ENCODE assay signal across 9 cellular contexts in genomic region chr3:103440539-103441113, GRCh38.
DNase-seq lines count a peak whose midpoint lies in the region; ATAC-seq and TF ChIP-seq lines count a peak whose summit lies in the region.
"Had no signal": no experiment of that assay in that cellular context is flagged by ENCODE, and none has a peak within 500 bp of the region (broad histone marks: within the 10 kb centered on the region; RNA-seq: fewer than 3 reads in every experiment).

No MANE protein-coding gene starts in this region.

- POLR2A ChIA-PET in WTC11 (lab: Charles Lee), result no interaction called here

- DNase-seq in A172 (ENCODE audit: low spot score) (peak; percentile 2), WTC11 (ENCODE audit: low spot score) (no peak), hepatic stellate cell (ENCODE audit: low spot score) (no peak)
- no peak for DNase-seq in stimulated activated CD4-positive, alpha-beta T cell treated with anti-CD3 and anti-CD28 coated beads, Interleukin-2, amount 100 ng/mL, for 48 hours
- no peak for DNase-seq in activated T-cell treated with anti-CD3 and anti-CD28 coated beads, Interleukin-2, amount 50 U/mL, for 48 hours
- DNase-seq: central memory CD4-positive, alpha-beta T cell had no signal

- peaks cover 23% of the 10 kb centered on the region for H3K36me3 Mint-ChIP-seq in WTC11

- peaks cover 27% of the 10 kb centered on the region for H3K9me3 Mint-ChIP-seq in WTC11

- H3K4me3 Mint-ChIP-seq in WTC11, result no peak overlapping the region

- CTCF ChIA-PET in WTC11 (lab: Charles Lee), result interaction anchor here (0.5 to 1.6 kb wide), 5 partner anchors 24 to 575 kb away, joined by 3 to 4 read pairs (median 3); no protein-coding TSS in a partner anchor

- no peak overlapping the region for H3K27ac Mint-ChIP-seq in WTC11

- H3K27me3 Mint-ChIP-seq in WTC11 (ENCODE audit: low read depth), result no peaks in the 10 kb centered on the region

- peak; percentile 89 for ATAC-seq in GM19351 (IDR thresholded peaks at IDR 0.05; ENCODE audit: unreplicated experiment)
- ATAC-seq in HG03432 (IDR thresholded peaks at IDR 0.05; ENCODE audit: unreplicated experiment), result peak; percentile 93
- ATAC-seq in WTC11, result peak; percentile 48
- no peak for ATAC-seq in HG03196 (IDR thresholded peaks at IDR 0.05; ENCODE audit: unreplicated experiment)

- no peaks in the 10 kb centered on the region for H3K4me1 Mint-ChIP-seq in WTC11

- no peak; the same call in 1 of the 2 replicates for TF ChIP-seq CTCF in WTC11 (IDR thresholded peaks at IDR 0.05)

TF ChIP-seq in WTC11, 78 proteins besides CTCF, POLR2A, EP300 and RAD21:
- TF ChIP-seq NFYB (CRISPR knock-in tag; conservative IDR thresholded peaks at IDR 0.05; ENCODE audit: low read depth) (no peak), CBFB (CRISPR knock-in tag; IDR thresholded peaks at IDR 0.05; ENCODE audit: low read depth) (no peak), NR3C1 (CRISPR knock-in tag; conservative IDR thresholded peaks at IDR 0.05; ENCODE audit: low read depth) (no peak), MAX (CRISPR knock-in tag; IDR thresholded peaks at IDR 0.05) (no peak), TP53 (CRISPR knock-in tag; IDR thresholded peaks at IDR 0.05) (no peak)
- TF ChIP-seq, protein P1, sequence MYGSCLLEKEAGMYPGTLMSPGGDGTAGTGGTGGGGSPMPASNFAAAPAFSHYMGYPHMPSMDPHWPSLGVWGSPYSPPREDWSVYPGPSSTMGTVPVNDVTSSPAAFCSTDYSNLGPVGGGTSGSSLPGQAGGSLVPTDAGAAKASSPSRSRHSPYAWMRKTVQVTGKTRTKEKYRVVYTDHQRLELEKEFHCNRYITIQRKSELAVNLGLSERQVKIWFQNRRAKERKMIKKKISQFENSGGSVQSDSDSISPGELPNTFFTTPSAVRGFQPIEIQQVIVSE (CRISPR knock-in tag; IDR thresholded peaks at IDR 0.05; ENCODE audit: borderline replicate concordance), result no peak
